In the genomic region with DNA sequence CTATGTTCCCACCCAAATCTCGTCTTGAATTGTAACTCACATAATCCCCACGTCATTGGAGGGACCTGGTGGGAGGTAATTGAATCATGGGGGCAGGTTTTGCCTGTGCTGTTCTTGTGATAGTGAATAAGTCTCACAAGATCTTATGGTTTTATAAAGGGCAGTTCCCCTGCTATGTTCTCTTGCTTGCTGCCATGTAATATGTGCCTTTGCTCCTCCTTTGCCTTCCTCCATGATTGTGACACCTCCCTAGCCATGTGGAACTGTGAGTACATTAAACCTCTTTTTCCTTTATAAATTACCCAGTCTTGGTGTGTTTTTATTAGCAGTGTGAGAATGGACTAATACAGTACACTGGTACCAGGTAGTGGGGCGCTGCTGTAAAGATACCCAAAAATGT, we compare ENCODE assay signal across 34 cellular contexts.
"Had no signal": no experiment of that assay in that cellular context is flagged by ENCODE, and none has a peak within 500 bp of the region (broad histone marks: within the 10 kb centered on the region; RNA-seq: fewer than 3 reads in every experiment).

No MANE protein-coding gene starts in this region.

- H3K27me3 ChIP-seq: adrenal gland, ascending aorta, body of pancreas, brain microvascular endothelial cell, breast epithelium, cardiac muscle cell had no signal

- DNase-seq: activated effector memory CD4-positive, alpha-beta T cell treated with anti-CD3 and anti-CD28 coated beads, Interleukin-2, amount 50 U/mL, for 16 hours; activated effector memory CD4-positive, alpha-beta T cell treated with Interleukin-2 at 50 U/mL for 16 hours; activated gamma-delta T cell; activated gamma-delta T cell treated with Interleukin-2 at 50 U/mL for 16 hours; activated naive CD4-positive, alpha-beta T cell; activated naive CD4-positive, alpha-beta T cell treated with anti-CD3 and anti-CD28 coated beads for 36 hours; activated naive CD4-positive, alpha-beta T cell treated with anti-CD3 and anti-CD28 coated beads, Interleukin-2, amount 10 ng/mL, durations not matched to agents 7 days and 5 days; activated naive CD4-positive, alpha-beta T cell treated with anti-CD3 and anti-CD28 coated beads, Interleukin-2, amount 50 U/mL, for 16 hours; activated naive CD4-positive, alpha-beta T cell treated with Interleukin-2 at 50 U/mL for 16 hours; activated naive CD8-positive, alpha-beta T cell treated with anti-CD3 and anti-CD28 coated beads for 36 hours; activated naive CD8-positive, alpha-beta T cell treated with anti-CD3 and anti-CD28 coated beads, Interleukin-2, amount 10 ng/mL, durations not matched to agents 7 days and 5 days; activated naive CD8-positive, alpha-beta T cell treated with anti-CD3 and anti-CD28 coated beads, Interleukin-2, amount 50 U/mL, for 24 hours; activated T-cell treated with anti-CD3 and anti-CD28 coated beads, Interleukin-2, amount 50 U/mL, for 1 hour; activated T-cell treated with anti-CD3 and anti-CD28 coated beads, Interleukin-2, amount 50 U/mL, for 24 hours; activated T-cell treated with anti-CD3 and anti-CD28 coated beads, Interleukin-2, amount 50 U/mL, for 4 hours; activated T-cell treated with anti-CD3 and anti-CD28 coated beads, Interleukin-2, amount 50 U/mL, for 48 hours; activated T-cell treated with anti-CD3 and anti-CD28 coated beads, Interleukin-2, amount 50 U/mL, for 72 hours; adrenal gland; amniotic stem cell; amygdala; anterior cingulate cortex; aorta; body of pancreas; brain microvascular endothelial cell; caudate nucleus; central memory CD4-positive, alpha-beta T cell; cerebellar nuclear complex had no signal

- H3K36me3 ChIP-seq: adrenal gland, ascending aorta, brain microvascular endothelial cell, breast epithelium, cardiac muscle cell had no signal

- FAIRE-seq: astrocyte, bronchial epithelial cell had no signal

- H3K4me1 ChIP-seq: adrenal gland, ascending aorta, body of pancreas, breast epithelium had no signal

- H3K27ac ChIP-seq: adrenal gland, ascending aorta, body of pancreas, brain microvascular endothelial cell, breast epithelium, cardiac muscle cell had no signal

- H3K4me3 ChIP-seq: adrenal gland, ascending aorta, body of pancreas, breast epithelium, cardiac muscle cell had no signal

- H3K9me3 ChIP-seq: adrenal gland had no signal

- ATAC-seq: activated naive CD4-positive, alpha-beta T cell treated with anti-CD3 and anti-CD28 coated beads, Interleukin-2, amount 50 U/mL, for 72 hours; activated naive CD8-positive, alpha-beta T cell treated with anti-CD3 and anti-CD28 coated beads, Interleukin-2, amount 50 U/mL, for 24 hours; activated T-cell treated with anti-CD3 and anti-CD28 coated beads, Interleukin-2, amount 50 U/mL, for 4 hours; activated T-cell treated with anti-CD3 and anti-CD28 coated beads, Interleukin-2, amount 50 U/mL, for 72 hours; activated T-helper 17 cell treated with anti-CD3 and anti-CD28 coated beads, Interleukin-2, amount 50 U/mL, for 72 hours; body of pancreas had no signal
